In genomic region chr11:35114901-35115687, GRCh38 we compare ENCODE assay signal across 14 cellular contexts. TPM values are rescaled to one million over a fixed set of nuclear protein-coding genes. Genes with fewer than 3 reads are reported as not detected.
DNase-seq lines count a peak whose midpoint lies in the region; ATAC-seq and TF ChIP-seq lines count a peak whose summit lies in the region.
"Had no signal": no experiment of that assay in that cellular context is flagged by ENCODE, and none has a peak within 500 bp of the region (broad histone marks: within the 10 kb centered on the region; RNA-seq: fewer than 3 reads in every experiment).

No MANE protein-coding gene starts in this region.

- H3K9ac ChIP-seq in mesenchymal stem cell (ENCODE audit: low read length) = no peak overlapping the region
- H3K9ac ChIP-seq in endodermal cell (ENCODE audit: extremely low read depth, low read length, poor library complexity, severe bottlenecking) = no peak overlapping the region

- H3K36me3 ChIP-seq in mesenchymal stem cell (ENCODE audit: control insufficient read depth in 1 of 2, insufficient read depth in 2 of 2, low read depth in 1 of 2, low read length in 2 of 2) (no peaks in the 10 kb centered on the region), endodermal cell (ENCODE audit: control insufficient read depth, insufficient read depth, low read length) (no peaks in the 10 kb centered on the region), MG63 (no peaks in the 10 kb centered on the region)

- no peak overlapping the region for H3K27ac ChIP-seq in mesenchymal stem cell (ENCODE audit: low read length, poor library complexity, severe bottlenecking)
- H3K27ac ChIP-seq in endodermal cell (ENCODE audit: low read depth, low read length) = no peak overlapping the region
- H3K27ac ChIP-seq: psoas muscle, testis had no signal

- in situ Hi-C loops in ACHN (cut with HindIII; ENCODE audit: low pct_ligation_motif_present, low pct_unique_long_range_greater_than_20kb, low sequenced_read_pairs) = no loop called here

- H2AK5ac ChIP-seq in mesenchymal stem cell (ENCODE audit: low read length, severe bottlenecking) = no peak overlapping the region

- no peak overlapping the region for H3K4me3 Mint-ChIP-seq in endodermal cell
- H3K4me3 Mint-ChIP-seq: CD4-positive, CD25-positive, alpha-beta regulatory T cell had no signal

- no peak overlapping the region for H2AFZ ChIP-seq in mesenchymal stem cell (ENCODE audit: low read depth, low read length)

- H3K27me3 ChIP-seq in mesenchymal stem cell (ENCODE audit: control insufficient read depth in 1 of 2, insufficient read depth in 1 of 2, low read length in 2 of 2) (peaks cover 0 to 5% of the 10 kb centered on the region in 2 experiments), endodermal cell (ENCODE audit: control insufficient read depth, insufficient read depth, low read length, poor library complexity, severe bottlenecking) (peaks cover 22% of the 10 kb centered on the region), MG63 (no peaks in the 10 kb centered on the region)
- H3K27me3 ChIP-seq: testis had no signal

- no peak overlapping the region for H3K4me2 ChIP-seq in mesenchymal stem cell (ENCODE audit: low read length, poor library complexity, severe bottlenecking)

- no peak for TF ChIP-seq POLR2A in NB4 (IDR thresholded peaks at IDR 0.05; ENCODE audit: extremely low read depth, insufficient read length)

- no peak overlapping the region for H4K8ac ChIP-seq in mesenchymal stem cell (ENCODE audit: low read length)

- 92% methylated on average over 9 of the region's 9 CpGs for WGBS in mesenchymal stem cell
- WGBS in endodermal cell (ENCODE audit: insufficient coverage in 1 of 2, insufficient read length in 1 of 2), 2 experiments = 94 to 96% methylated on average over 8 to 9 of the region's 9 CpGs

- no peaks in the 10 kb centered on the region for H3K36me3 Mint-ChIP-seq in endodermal cell (ENCODE audit: low read depth)
- H3K36me3 Mint-ChIP-seq: CD4-positive, CD25-positive, alpha-beta regulatory T cell had no signal

- no peak overlapping the region for H3K14ac ChIP-seq in mesenchymal stem cell (ENCODE audit: low read length in 2 of 2)

- ATAC-seq in GM18517 (IDR thresholded peaks at IDR 0.05; ENCODE audit: unreplicated experiment) = peak; percentile 47
- ATAC-seq in HG02678 (IDR thresholded peaks at IDR 0.05; ENCODE audit: unreplicated experiment) = peak; percentile 42
- ATAC-seq in HG03571 (IDR thresholded peaks at IDR 0.05; ENCODE audit: unreplicated experiment) = no peak
- ATAC-seq: psoas muscle had no signal

- H3K27me3 Mint-ChIP-seq in endodermal cell (ENCODE audit: insufficient read depth) = peaks cover 28% of the 10 kb centered on the region
- H3K27me3 Mint-ChIP-seq: CD4-positive, CD25-positive, alpha-beta regulatory T cell had no signal

- no peaks in the 10 kb centered on the region for H3K9me3 Mint-ChIP-seq in endodermal cell

- H2BK15ac ChIP-seq in mesenchymal stem cell (ENCODE audit: low read depth, poor library complexity, severe bottlenecking) = no peak overlapping the region

- TF ChIP-seq CTCF in NB4 (IDR thresholded peaks at IDR 0.05; ENCODE audit: low read depth, low read length) (no peak), endodermal cell (conservative IDR thresholded peaks at IDR 0.05) (no peak)

- H3K4me1 ChIP-seq in mesenchymal stem cell (ENCODE audit: control insufficient read depth, insufficient read depth, low read depth, low read length) (peaks cover 8% of the 10 kb centered on the region), endodermal cell (ENCODE audit: control insufficient read depth, insufficient read depth, low read length) (no peaks in the 10 kb centered on the region)
- H3K4me1 ChIP-seq: testis had no signal

- H2BK5ac ChIP-seq in mesenchymal stem cell (ENCODE audit: low read depth, low read length, poor library complexity, severe bottlenecking) = no peak overlapping the region

- H3K4ac ChIP-seq in mesenchymal stem cell (ENCODE audit: low read depth in 1 of 2, low read length in 2 of 2) = no peak overlapping the region

- no peak overlapping the region for H3K27ac Mint-ChIP-seq in endodermal cell
- H3K27ac Mint-ChIP-seq: CD4-positive, CD25-positive, alpha-beta regulatory T cell had no signal

- peak; percentile 21 for DNase-seq in NB4 (ENCODE audit: low read depth)
- DNase-seq in mesenchymal stem cell = no peak
- no peak for DNase-seq in endodermal cell
- DNase-seq in MG63 = no peak
- no peak for DNase-seq in ACHN
- DNase-seq: activated CD8-positive, alpha-beta memory T cell treated with anti-CD3 and anti-CD28 coated beads for 24 hours; CD4-positive, CD25-positive, alpha-beta regulatory T cell; head of caudate nucleus; psoas muscle; testis had no signal

- no peak overlapping the region for H3K4me3 ChIP-seq in NB4 (ENCODE audit: low read depth, low read length)
- H3K4me3 ChIP-seq in mesenchymal stem cell (ENCODE audit: insufficient read depth in 1 of 2, low read depth in 1 of 2, low read length in 2 of 2) = no peak overlapping the region
- no peak overlapping the region for H3K4me3 ChIP-seq in endodermal cell (ENCODE audit: low read length)
- no peak overlapping the region for H3K4me3 ChIP-seq in MG63
- H3K4me3 ChIP-seq: lung, psoas muscle, testis had no signal

- peak overlapping the region; percentile 3 to 70 for H2BK12ac ChIP-seq in mesenchymal stem cell (ENCODE audit: low read length in 2 of 2)

- H3K9me3 ChIP-seq in mesenchymal stem cell (ENCODE audit: control insufficient read depth, low read length) (no peaks in the 10 kb centered on the region), endodermal cell (ENCODE audit: control insufficient read depth, low read length) (no peaks in the 10 kb centered on the region), MG63 (no peaks in the 10 kb centered on the region)
- H3K9me3 ChIP-seq: psoas muscle, testis had no signal

- peak overlapping the region in 1 of 2 experiments; percentile 13 for H3K18ac ChIP-seq in mesenchymal stem cell (ENCODE audit: low read depth in 1 of 2, low read length in 2 of 2)

- no peak overlapping the region for H4K91ac ChIP-seq in mesenchymal stem cell (ENCODE audit: low read length)

- H3K23ac ChIP-seq in mesenchymal stem cell (ENCODE audit: low read length in 2 of 2) = no peak overlapping the region

- peaks cover 10% of the 10 kb centered on the region for H3K4me1 Mint-ChIP-seq in endodermal cell

- H2BK120ac ChIP-seq in mesenchymal stem cell (ENCODE audit: low read depth, low read length) = no peak overlapping the region

- no peaks in the 10 kb centered on the region for H3K79me1 ChIP-seq in mesenchymal stem cell (replicated peaks; ENCODE audit: low read length, poor library complexity, severe bottlenecking)

RNA-seq across cellular contexts. Expression of gene CD44, which starts 23.9 kb away (rescaled TPM):
- 1,373 TPM for polyA plus RNA-seq in mesenchymal stem cell (2013, experiment 1 of 2)
- polyA plus RNA-seq in mesenchymal stem cell (2013, experiment 2 of 2) = 1,315 TPM
- 1 to 10 TPM; 1.2 to 4.6 TPM for total RNA-seq in endodermal cell
- polyA plus RNA-seq in endodermal cell (2013, experiment 1 of 2) = 5.6 TPM
- 8.0 TPM for polyA plus RNA-seq in endodermal cell (2013, experiment 2 of 2)
- total RNA-seq in MG63 (2014; rRNA removed; shearing (Covaris generic); ENCODE audit: low replicate concordance) = 1,423 and 1,833 TPM in 2 replicates

Comparison
In these comparisons a context has a peak if more than half of its experiments do, and no peak if none do; other contexts are left out.
1. RNA of gene CD44, which starts 23.9 kb away (total RNA-seq): 1,423 to 1,833 TPM in MG63; 1.2 to 4.6 TPM in endodermal cell; every median in the first group is over 100 times any median in the second.